ENCODE assay signal across 35 cellular contexts in the genomic region with DNA sequence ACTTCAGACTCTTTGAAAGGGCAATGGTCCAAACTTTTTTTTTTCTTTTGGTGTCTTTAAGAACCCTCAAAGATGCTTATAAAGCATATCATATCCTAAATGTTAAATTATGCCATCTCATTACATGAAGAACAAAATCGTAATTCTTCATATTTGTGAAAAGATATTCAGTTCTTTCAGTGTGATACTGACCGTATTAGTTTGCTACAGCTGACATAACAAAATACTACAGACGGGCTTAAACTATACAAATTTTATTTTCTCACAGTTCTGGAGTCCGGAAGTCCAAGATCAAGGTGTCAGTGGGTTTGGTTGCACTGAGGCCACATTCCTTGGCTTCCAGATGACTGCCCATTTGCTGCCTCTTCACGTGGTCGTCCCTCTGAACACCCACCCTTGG.
"Had no signal": no experiment of that assay in that cellular context is flagged by ENCODE, and none has a peak within 500 bp of the region (broad histone marks: within the 10 kb centered on the region; RNA-seq: fewer than 3 reads in every experiment).

No MANE protein-coding gene starts in this region.

- H3K27me3 ChIP-seq: MG63 had no signal

- H3K4me3 ChIP-seq: MG63 had no signal

- H3K9me3 ChIP-seq: MG63 had no signal

- H3K36me3 ChIP-seq: MG63 had no signal

- DNase-seq: Karpas-422, Kasumi-1, MG63, MM.1S, NCI-H1048, NCI-H1092, NCI-H1092 treated with DMSO at 0.1 percent for 48 hours, NCI-H1105, NCI-H1105 treated with DMSO at 0.1 percent for 48 hours, NCI-H1417, NCI-H1417 treated with DMSO at 0.1 percent for 48 hours, NCI-H1436, NCI-H1436 treated with DMSO at 0.1 percent for 48 hours, NCI-H146, NCI-H1694, NCI-H1694 treated with DMSO at 0.1 percent for 48 hours, NCI-H187, NCI-H187 treated with DMSO at 0.1 percent for 48 hours, NCI-H1930, NCI-H2029, NCI-H2029 treated with DMSO at 0.1 percent for 48 hours, NCI-H2081, NCI-H2081 treated with DMSO at 0.1 percent for 48 hours, NCI-H2107, NCI-H2171, NCI-H2171 treated with DMSO at 0.1 percent for 48 hours, NCI-H2227 treated with DMSO at 0.1 percent for 48 hours, NCI-H226, NCI-H345, NCI-H446, NCI-H446 treated with DMSO at 0.1 percent for 48 hours, NCI-H510A, NCI-H510A treated with DMSO at 0.1 percent for 48 hours, NCI-H524, NCI-H524 treated with DMSO at 0.1 percent for 48 hours had no signal
